9 cellular contexts compared by ENCODE assay signal in genomic region chr7:122304604-122304975, GRCh38. TPM values are rescaled to one million over a fixed set of nuclear protein-coding genes. Genes with fewer than 3 reads are reported as not detected.
DNase-seq lines count a peak whose midpoint lies in the region; ATAC-seq and TF ChIP-seq lines count a peak whose summit lies in the region.
"Had no signal": no experiment of that assay in that cellular context is flagged by ENCODE, and none has a peak within 500 bp of the region (broad histone marks: within the 10 kb centered on the region; RNA-seq: fewer than 3 reads in every experiment).

TSS of gene FEZF1 (minus strand) at chr7:122304750. CDS start at chr7:122304437, 313 bp downstream.

- peaks cover 2% of the 10 kb centered on the region for H3K36me3 Mint-ChIP-seq in activated naive CD8-positive, alpha-beta T cell treated with anti-CD3 and anti-CD28 coated beads, Interleukin-2, amount 10 ng/mL, durations not matched to agents 7 days and 5 days
- H3K36me3 Mint-ChIP-seq in natural killer cell treated with Interleukin-12 subunit alpha and Interleukin-12 subunit beta and Interleukin-15 and Interleukin-18, amount 100 ng/mL, for 72 hours, result peaks cover 12% of the 10 kb centered on the region
- H3K36me3 Mint-ChIP-seq in activated CD4-positive, alpha-beta T cell treated with anti-CD3 and anti-CD28 coated beads for 36 hours (ENCODE audit: low read depth), result no peaks in the 10 kb centered on the region

- 2 to 6% methylated on average over 17 of the region's 17 CpGs for WGBS in lung, 2 donors

- H3K4me1 Mint-ChIP-seq in activated naive CD8-positive, alpha-beta T cell treated with anti-CD3 and anti-CD28 coated beads, Interleukin-2, amount 10 ng/mL, durations not matched to agents 7 days and 5 days, result no peaks in the 10 kb centered on the region
- no peaks in the 10 kb centered on the region for H3K4me1 Mint-ChIP-seq in natural killer cell treated with Interleukin-12 subunit alpha and Interleukin-12 subunit beta and Interleukin-15 and Interleukin-18, amount 100 ng/mL, for 72 hours (ENCODE audit: low read depth in 2 of 2)
- H3K4me1 Mint-ChIP-seq in activated CD4-positive, alpha-beta T cell treated with anti-CD3 and anti-CD28 coated beads for 36 hours, result no peaks in the 10 kb centered on the region

- TF ChIP-seq CTCF in left ventricle myocardium inferior (IDR thresholded peaks at IDR 0.05; ENCODE audit: borderline replicate concordance), result no peak
- TF ChIP-seq CTCF in right atrium auricular region (IDR thresholded peaks at IDR 0.05), result no peak
- TF ChIP-seq CTCF in lung (IDR thresholded peaks at IDR 0.05; ENCODE audit: control extremely low read depth, extremely low read depth), result no peak
- TF ChIP-seq CTCF in BE2C (IDR thresholded peaks at IDR 0.05; ENCODE audit: low read depth, low read length), result no peak

- no peak for DNase-seq in left ventricle myocardium inferior
- no peak for DNase-seq in right atrium auricular region (ENCODE audit: low spot score)
- no peak for DNase-seq in activated naive CD8-positive, alpha-beta T cell treated with anti-CD3 and anti-CD28 coated beads, Interleukin-2, amount 10 ng/mL, durations not matched to agents 7 days and 5 days
- DNase-seq in lung (ENCODE audit: low spot score), result no peak
- no peak for DNase-seq in natural killer cell treated with Interleukin-12 subunit alpha and Interleukin-12 subunit beta and Interleukin-15 and Interleukin-18, amount 100 ng/mL, for 72 hours (ENCODE audit: low spot score)
- DNase-seq in activated CD4-positive, alpha-beta T cell treated with anti-CD3 and anti-CD28 coated beads for 36 hours, result no peak
- DNase-seq in BE2C, result no peak
- DNase-seq: NCI-H1930 had no signal

- intact Hi-C loops in left ventricle myocardium inferior (cut with micrococcal nuclease), result no loop called here
- intact Hi-C loops in activated CD4-positive, alpha-beta T cell treated with anti-CD3 and anti-CD28 coated beads for 36 hours (cut with DNase I, micrococcal nuclease), result loop anchor here in 1 of 2 experiments (10.0 kb wide), 1 partner anchor 580 kb away; the partner anchor contains the start of gene CADPS2

- H3K27ac Mint-ChIP-seq in activated naive CD8-positive, alpha-beta T cell treated with anti-CD3 and anti-CD28 coated beads, Interleukin-2, amount 10 ng/mL, durations not matched to agents 7 days and 5 days, result peak within 1 kb of the TSS; percentile 48
- H3K27ac Mint-ChIP-seq in natural killer cell treated with Interleukin-12 subunit alpha and Interleukin-12 subunit beta and Interleukin-15 and Interleukin-18, amount 100 ng/mL, for 72 hours, result no peak within 1 kb of the TSS
- no peak within 1 kb of the TSS for H3K27ac Mint-ChIP-seq in activated CD4-positive, alpha-beta T cell treated with anti-CD3 and anti-CD28 coated beads for 36 hours

- POLR2A ChIA-PET in activated naive CD8-positive, alpha-beta T cell treated with anti-CD3 and anti-CD28 coated beads, Interleukin-2, amount 10 ng/mL, durations not matched to agents 7 days and 5 days (lab: Charles Lee), result no interaction called here
- POLR2A ChIA-PET in activated CD4-positive, alpha-beta T cell treated with anti-CD3 and anti-CD28 coated beads for 36 hours (lab: Charles Lee), result no interaction called here

- peak within 1 kb of the TSS; percentile 25 for H3K4me3 Mint-ChIP-seq in activated naive CD8-positive, alpha-beta T cell treated with anti-CD3 and anti-CD28 coated beads, Interleukin-2, amount 10 ng/mL, durations not matched to agents 7 days and 5 days
- H3K4me3 Mint-ChIP-seq in natural killer cell treated with Interleukin-12 subunit alpha and Interleukin-12 subunit beta and Interleukin-15 and Interleukin-18, amount 100 ng/mL, for 72 hours, result no peak within 1 kb of the TSS
- H3K4me3 Mint-ChIP-seq in activated CD4-positive, alpha-beta T cell treated with anti-CD3 and anti-CD28 coated beads for 36 hours, result no peak within 1 kb of the TSS

- ATAC-seq in activated naive CD8-positive, alpha-beta T cell treated with anti-CD3 and anti-CD28 coated beads, Interleukin-2, amount 10 ng/mL, durations not matched to agents 7 days and 5 days (ENCODE audit: low read depth), result no peak
- peak; percentile 23 for ATAC-seq in lung (ENCODE audit: insufficient read depth, low FRiP score)
- no peak for ATAC-seq in GM18909 (IDR thresholded peaks at IDR 0.05; ENCODE audit: poor library complexity, unreplicated experiment)
- ATAC-seq in natural killer cell treated with Interleukin-12 subunit alpha and Interleukin-12 subunit beta and Interleukin-15 and Interleukin-18, amount 100 ng/mL, for 72 hours, result no peak
- ATAC-seq in activated CD4-positive, alpha-beta T cell treated with anti-CD3 and anti-CD28 coated beads for 36 hours, result no peak

- H3K4me1 ChIP-seq in left ventricle myocardium inferior (peaks cover 57% of the 10 kb centered on the region), right atrium auricular region (peaks cover 0 to 48% of the 10 kb centered on the region in 2 donors), lung (ENCODE audit: control insufficient read depth in 2 of 2, insufficient read depth in 2 of 2, low read length in 2 of 2) (peaks cover 12 to 30% of the 10 kb centered on the region in 2 donors), BE2C (no peaks in the 10 kb centered on the region)

- no peaks in the 10 kb centered on the region for H3K9me3 ChIP-seq in left ventricle myocardium inferior (replicated peaks)
- no peaks in the 10 kb centered on the region for H3K9me3 ChIP-seq in right atrium auricular region
- H3K9me3 ChIP-seq in lung (ENCODE audit: control insufficient read depth in 2 of 2, insufficient read depth in 1 of 2, low read length in 1 of 2), result peaks cover 0 to 16% of the 10 kb centered on the region in 2 donors
- H3K9me3 ChIP-seq in BE2C, result no peaks in the 10 kb centered on the region; the same call in 1 of the 2 replicates

- CTCF ChIA-PET in activated CD4-positive, alpha-beta T cell treated with anti-CD3 and anti-CD28 coated beads for 36 hours (lab: Charles Lee), result no interaction called here

- peaks cover 100% of the 10 kb centered on the region for H3K27me3 ChIP-seq in left ventricle myocardium inferior (ENCODE audit: low read depth)
- H3K27me3 ChIP-seq in right atrium auricular region, result peaks cover 59 to 87% of the 10 kb centered on the region in 2 donors
- peaks cover 6% of the 10 kb centered on the region for H3K27me3 ChIP-seq in lung (ENCODE audit: control insufficient read depth, insufficient read depth)
- peaks cover 98% of the 10 kb centered on the region for H3K27me3 ChIP-seq in BE2C

- peaks cover 87% of the 10 kb centered on the region for H3K27me3 Mint-ChIP-seq in activated naive CD8-positive, alpha-beta T cell treated with anti-CD3 and anti-CD28 coated beads, Interleukin-2, amount 10 ng/mL, durations not matched to agents 7 days and 5 days
- H3K27me3 Mint-ChIP-seq in natural killer cell treated with Interleukin-12 subunit alpha and Interleukin-12 subunit beta and Interleukin-15 and Interleukin-18, amount 100 ng/mL, for 72 hours, result peaks cover 54 to 56% of the 10 kb centered on the region in 2 donors
- peaks cover 78% of the 10 kb centered on the region for H3K27me3 Mint-ChIP-seq in activated CD4-positive, alpha-beta T cell treated with anti-CD3 and anti-CD28 coated beads for 36 hours

- H3K9me3 Mint-ChIP-seq in activated naive CD8-positive, alpha-beta T cell treated with anti-CD3 and anti-CD28 coated beads, Interleukin-2, amount 10 ng/mL, durations not matched to agents 7 days and 5 days, result peaks cover 2% of the 10 kb centered on the region
- no peaks in the 10 kb centered on the region for H3K9me3 Mint-ChIP-seq in natural killer cell treated with Interleukin-12 subunit alpha and Interleukin-12 subunit beta and Interleukin-15 and Interleukin-18, amount 100 ng/mL, for 72 hours
- no peaks in the 10 kb centered on the region for H3K9me3 Mint-ChIP-seq in activated CD4-positive, alpha-beta T cell treated with anti-CD3 and anti-CD28 coated beads for 36 hours (ENCODE audit: low read depth)

- H3K4me3 ChIP-seq in left ventricle myocardium inferior (peak within 1 kb of the TSS; percentile 59), right atrium auricular region (peak within 1 kb of the TSS in 1 of 2 donors; percentile 34), lung (no peak within 1 kb of the TSS), BE2C (ENCODE audit: low read depth, low read length) (no peak within 1 kb of the TSS)

- no peaks in the 10 kb centered on the region for H3K36me3 ChIP-seq in left ventricle myocardium inferior
- no peaks in the 10 kb centered on the region for H3K36me3 ChIP-seq in right atrium auricular region
- no peaks in the 10 kb centered on the region for H3K36me3 ChIP-seq in lung (ENCODE audit: control insufficient read depth in 2 of 2, insufficient read depth in 2 of 2, low read length in 2 of 2)
- no peaks in the 10 kb centered on the region; the same call in 1 of the 2 replicates for H3K36me3 ChIP-seq in BE2C

- H3K27ac ChIP-seq in left ventricle myocardium inferior (replicated peaks), result no peak within 1 kb of the TSS
- no peak within 1 kb of the TSS for H3K27ac ChIP-seq in right atrium auricular region
- no peak within 1 kb of the TSS for H3K27ac ChIP-seq in lung (ENCODE audit: low read depth in 1 of 2, low read length in 1 of 2)

RNA-seq across cellular contexts. Expression of gene FEZF1, which starts in this region (rescaled TPM):
- total RNA-seq in left ventricle myocardium inferior (not detected), right atrium auricular region (not detected), lung (under 1 TPM in 1 of 2 donors, not detected in 1; 0.18 TPM)
- not detected for total RNA-seq in activated naive CD8-positive, alpha-beta T cell treated with anti-CD3 and anti-CD28 coated beads, Interleukin-2, amount 10 ng/mL, durations not matched to agents 7 days and 5 days
- polyA plus RNA-seq in lung, result under 1 TPM in 1 of 2 donors, not detected in 1; 0.04 TPM
- not detected for total RNA-seq in natural killer cell treated with Interleukin-12 subunit alpha and Interleukin-12 subunit beta and Interleukin-15 and Interleukin-18, amount 100 ng/mL, for 72 hours
- not detected for total RNA-seq in activated CD4-positive, alpha-beta T cell treated with anti-CD3 and anti-CD28 coated beads for 36 hours
- not detected for polyA plus RNA-seq in BE2C (2012; ENCODE audit: insufficient read depth, insufficient read length, low read depth)

Comparison
In these comparisons a context has a peak if more than half of its experiments do, and no peak if none do; other contexts are left out.
1. Peak in ATAC-seq in lung; RNA of the gene not detected or under 1 TPM.